Comparison of ENCODE assay signal across 32 cellular contexts in genomic region chr3:126569390-126569975, GRCh38. TPM values are rescaled to one million over a fixed set of nuclear protein-coding genes. Genes with fewer than 3 reads are reported as not detected.
"Had no signal": no experiment of that assay in that cellular context is flagged by ENCODE, and none has a peak within 500 bp of the region (broad histone marks: within the 10 kb centered on the region; RNA-seq: fewer than 3 reads in every experiment).

No MANE protein-coding gene starts in this region.

- H3K36me3 ChIP-seq: esophagus squamous epithelium, heart right ventricle, left lung, ovary, sigmoid colon, thoracic aorta, upper lobe of left lung, uterus had no signal

- H3K27me3 ChIP-seq: left lung, ovary, tibial nerve, upper lobe of left lung, uterus had no signal

- ATAC-seq: left cardiac atrium; left lung; naive thymus-derived CD8-positive, alpha-beta T cell; psoas muscle had no signal

- DNase-seq: dermis blood vessel endothelial cell; effector memory CD4-positive, alpha-beta T cell; esophagus squamous epithelium; foreskin melanocyte; glutamatergic neuron; heart right ventricle; hippocampal formation; left cardiac atrium; naive thymus-derived CD8-positive, alpha-beta T cell; nephron progenitor cell; occipital lobe; ovary; right cardiac atrium; sigmoid colon; stimulated activated CD4-positive, alpha-beta T cell treated with anti-CD3 and anti-CD28 coated beads, Interleukin-2, amount 100 ng/mL, for 24 hours; stimulated activated CD4-positive, alpha-beta T cell treated with anti-CD3 and anti-CD28 coated beads, Interleukin-4, amount 100 ng/mL, for 24 hours; stimulated activated naive CD4-positive, alpha-beta T cell treated with Interleukin-2 at 50 U/mL for 16 hours; uterus had no signal

- H3K9me3 ChIP-seq: esophagus squamous epithelium, heart right ventricle, left lung, ovary, psoas muscle, sigmoid colon, thoracic aorta, tibial nerve, upper lobe of left lung, uterus had no signal

- H3K27ac ChIP-seq: coronary artery, esophagus squamous epithelium, heart right ventricle, left lung, ovary, psoas muscle, sigmoid colon, thoracic aorta, tibial nerve, upper lobe of left lung, uterus had no signal

- H3K4me3 ChIP-seq: coronary artery, esophagus squamous epithelium, heart right ventricle, left lung, ovary, psoas muscle, sigmoid colon, thoracic aorta, tibial nerve, upper lobe of left lung, uterus had no signal

- H3K4me1 ChIP-seq: left lung, sigmoid colon, tibial nerve, upper lobe of left lung, uterus had no signal

RNA-seq across cellular contexts. Expression of gene C3orf22, which starts 10.8 kb away (rescaled TPM):
- total RNA-seq: dermis blood vessel endothelial cell; endothelial cell of umbilical vein; epithelial cell of proximal tubule; esophagus squamous epithelium; kidney epithelial cell; left cardiac atrium; left lung; lower leg skin; lung microvascular endothelial cell; myocyte; naive thymus-derived CD8-positive, alpha-beta T cell; occipital lobe; renal cortical epithelial cell; right cardiac atrium; thoracic aorta; tibial nerve; upper lobe of left lung; uterus had no signal

RNA-seq across cellular contexts. Expression of gene CHST13, which starts 45.5 kb away (rescaled TPM):
- total RNA-seq: dermis blood vessel endothelial cell; endothelial cell of umbilical vein; kidney epithelial cell; lung microvascular endothelial cell; myocyte; naive thymus-derived CD8-positive, alpha-beta T cell; occipital lobe; skeletal muscle tissue; thoracic aorta had no signal

RNA-seq across cellular contexts. Expression of gene UROC1, which starts 51.9 kb away (rescaled TPM):
- total RNA-seq: dermis blood vessel endothelial cell, endothelial cell of umbilical vein, epithelial cell of proximal tubule, esophagus squamous epithelium, heart right ventricle, kidney epithelial cell, left cardiac atrium, left lung, lower leg skin, lung microvascular endothelial cell, myocyte, occipital lobe, renal cortical epithelial cell, right cardiac atrium, sigmoid colon, skeletal muscle tissue, thoracic aorta, tibial nerve, upper lobe of left lung had no signal
